1 cellular context compared by ENCODE assay signal in genomic region chr7:5657901-5658300, GRCh38.
TF ChIP-seq lines count a peak whose summit lies in the region.

No MANE protein-coding gene starts in this region.

TF ChIP-seq in GM23338, 12 proteins besides CTCF, POLR2A, EP300 and RAD21 (continued from another document):
- no peak for TF ChIP-seq EZH2 (IDR thresholded peaks at IDR 0.05; ENCODE audit: low read depth, unreplicated experiment)
- no peak for TF ChIP-seq EZH2phosphoT487 (IDR thresholded peaks at IDR 0.05; ENCODE audit: unreplicated experiment)
- no peak for TF ChIP-seq ZNF114 (CRISPR knock-in tag; IDR thresholded peaks at IDR 0.05)
- no peak for TF ChIP-seq ZNF462 (CRISPR knock-in tag; IDR thresholded peaks at IDR 0.05)
- no peak for TF ChIP-seq POLR2AphosphoS5 (IDR thresholded peaks at IDR 0.05; ENCODE audit: low read depth)
TF ChIP-seq in GM23338: peak in this region for 0.
